In the genomic region with DNA sequence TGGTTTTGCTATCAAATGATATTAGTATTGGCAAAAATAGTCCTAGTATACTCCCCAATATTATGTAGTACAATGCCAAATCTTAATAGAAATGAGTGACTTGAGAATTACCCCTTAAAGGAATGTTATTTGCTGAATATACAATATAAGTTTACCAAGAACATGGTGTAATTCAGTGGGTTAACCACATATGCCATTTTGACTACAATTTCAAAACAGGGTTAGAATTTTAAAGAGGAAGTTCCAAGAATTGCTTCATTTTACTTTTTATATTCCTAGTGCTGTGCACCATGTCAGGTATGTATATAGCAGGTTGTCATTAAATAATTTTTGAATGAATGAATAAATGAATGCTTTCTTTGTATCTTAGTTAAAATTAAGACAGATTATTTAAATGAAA, we compare ENCODE assay signal across 15 cellular contexts.
"Had no signal": no experiment of that assay in that cellular context is flagged by ENCODE, and none has a peak within 500 bp of the region (broad histone marks: within the 10 kb centered on the region; RNA-seq: fewer than 3 reads in every experiment).

No MANE protein-coding gene starts in this region.

- H3K36me3 ChIP-seq: left lung, thyroid gland had no signal

- H3K4me3 ChIP-seq: coronary artery, left lung, mucosa of descending colon, thyroid gland had no signal

- H3K27me3 Mint-ChIP-seq: activated naive CD8-positive, alpha-beta T cell treated with anti-CD3 and anti-CD28 coated beads for 36 hours; brain; central memory CD8-positive, alpha-beta T cell; naive thymus-derived CD4-positive, alpha-beta T cell had no signal

- H3K27ac ChIP-seq: coronary artery, left lung, thyroid gland had no signal

- DNase-seq: activated naive CD8-positive, alpha-beta T cell treated with anti-CD3 and anti-CD28 coated beads for 36 hours; glutamatergic neuron; hypothalamus; kidney; left lung; mucosa of descending colon; naive thymus-derived CD4-positive, alpha-beta T cell; stimulated activated CD4-positive, alpha-beta T cell treated with anti-CD3 and anti-CD28 coated beads, Interleukin-12 subunit alpha, Interleukin-12 subunit beta, amount 100 ng/mL, for 4 hours; stimulated activated CD4-positive, alpha-beta T cell treated with anti-CD3 and anti-CD28 coated beads, Interleukin-2, amount 100 ng/mL, for 24 hours; thyroid gland had no signal

- H3K4me3 Mint-ChIP-seq: activated naive CD8-positive, alpha-beta T cell treated with anti-CD3 and anti-CD28 coated beads for 36 hours; activated T-helper 1 cell treated with anti-CD3 and anti-CD28 coated beads, Interleukin-12 subunit alpha, Interleukin-12 subunit beta, Interleukin-2, Interleukin-4 antibody, amounts not matched to agents 30 ng/mL and 10 ng/mL and 1 ng/mL, durations not matched to agents 14 hours and 24 hours and 36 hours; brain; central memory CD8-positive, alpha-beta T cell; naive thymus-derived CD4-positive, alpha-beta T cell; stimulated activated effector memory CD8-positive, alpha-beta T cell treated with anti-CD3 and anti-CD28 coated beads, Interleukin-12 subunit alpha, Interleukin-12 subunit beta, amount 100 ng/mL, for 72 hours had no signal

- H3K9me3 ChIP-seq: thyroid gland had no signal

- H3K27me3 ChIP-seq: left lung, thyroid gland had no signal

- H3K27ac Mint-ChIP-seq: activated naive CD8-positive, alpha-beta T cell treated with anti-CD3 and anti-CD28 coated beads for 36 hours; activated T-helper 1 cell treated with anti-CD3 and anti-CD28 coated beads, Interleukin-12 subunit alpha, Interleukin-12 subunit beta, Interleukin-2, Interleukin-4 antibody, amounts not matched to agents 30 ng/mL and 10 ng/mL and 1 ng/mL, durations not matched to agents 14 hours and 24 hours and 36 hours; brain; naive thymus-derived CD4-positive, alpha-beta T cell; stimulated activated effector memory CD8-positive, alpha-beta T cell treated with anti-CD3 and anti-CD28 coated beads, Interleukin-12 subunit alpha, Interleukin-12 subunit beta, amount 100 ng/mL, for 72 hours had no signal

- H3K36me3 Mint-ChIP-seq: stimulated activated effector memory CD8-positive, alpha-beta T cell treated with anti-CD3 and anti-CD28 coated beads, Interleukin-12 subunit alpha, Interleukin-12 subunit beta, amount 100 ng/mL, for 72 hours had no signal

- H3K9me3 Mint-ChIP-seq: central memory CD8-positive, alpha-beta T cell; stimulated activated effector memory CD8-positive, alpha-beta T cell treated with anti-CD3 and anti-CD28 coated beads, Interleukin-12 subunit alpha, Interleukin-12 subunit beta, amount 100 ng/mL, for 72 hours had no signal

- H3K4me1 Mint-ChIP-seq: central memory CD8-positive, alpha-beta T cell had no signal
